8 cellular contexts compared by ENCODE assay signal in genomic region chr3:14401692-14402303, GRCh38. TPM values are rescaled to one million over a fixed set of nuclear protein-coding genes. Genes with fewer than 3 reads are reported as not detected.
DNase-seq lines count a peak whose midpoint lies in the region; ATAC-seq and TF ChIP-seq lines count a peak whose summit lies in the region.

No MANE protein-coding gene starts in this region.

- no peaks in the 10 kb centered on the region for H3K9me3 Mint-ChIP-seq in T-helper 1 cell treated with Interleukin-12 subunit alpha and Interleukin-12 subunit beta and Interleukin-4 antibody, amounts not matched to agents 30 μg/mL and 1 μg/mL, for 36 hours
- H3K9me3 Mint-ChIP-seq in activated naive CD8-positive, alpha-beta T cell treated with anti-CD3 and anti-CD28 coated beads, Interleukin-2, amount 50 U/mL, for 24 hours, result no peaks in the 10 kb centered on the region
- peaks cover 0 to 2% (median 0%) of the 10 kb centered on the region in 6 donors for H3K9me3 Mint-ChIP-seq in immature natural killer cell

- intact Hi-C loops in posterior vena cava (cut with DNase I), result loop anchor here in 1 of 2 donors (5.0 kb wide), 1 partner anchor 56 kb away; no protein-coding TSS in a partner anchor

- H3K27ac ChIP-seq in thoracic aorta, result peak overlapping the region in 1 of 2 donors; percentile 80

- DNase-seq in T-helper 1 cell (no peak), immature natural killer cell (no peak), thoracic aorta (ENCODE audit: low spot score) (no peak), GM03348 (ENCODE audit: low spot score) (no peak), NCI-H1105 (lab: John Stamatoyannopoulos, UW) (no peak), posterior vena cava (ENCODE audit: low spot score) (no peak)
- DNase-seq in activated naive CD8-positive, alpha-beta T cell treated with anti-CD3 and anti-CD28 coated beads, Interleukin-2, amount 50 U/mL, for 24 hours, result no peak

- H3K36me3 ChIP-seq in thoracic aorta, result no peaks in the 10 kb centered on the region

- no peaks in the 10 kb centered on the region for H3K27me3 ChIP-seq in thoracic aorta (replicated peaks; ENCODE audit: insufficient read depth)

- peak overlapping the region; percentile 96 for H3K27ac Mint-ChIP-seq in T-helper 1 cell treated with Interleukin-12 subunit alpha and Interleukin-12 subunit beta and Interleukin-4 antibody, amounts not matched to agents 30 μg/mL and 1 μg/mL, for 36 hours
- H3K27ac Mint-ChIP-seq in activated naive CD8-positive, alpha-beta T cell treated with anti-CD3 and anti-CD28 coated beads, Interleukin-2, amount 50 U/mL, for 24 hours, result peak overlapping the region; percentile 99
- peak overlapping the region; percentile 69 to 98 (median 90) for H3K27ac Mint-ChIP-seq in immature natural killer cell

- H3K27me3 Mint-ChIP-seq in T-helper 1 cell treated with Interleukin-12 subunit alpha and Interleukin-12 subunit beta and Interleukin-4 antibody, amounts not matched to agents 30 μg/mL and 1 μg/mL, for 36 hours (ENCODE audit: low read depth), result peaks cover 6% of the 10 kb centered on the region
- no peaks in the 10 kb centered on the region for H3K27me3 Mint-ChIP-seq in activated naive CD8-positive, alpha-beta T cell treated with anti-CD3 and anti-CD28 coated beads, Interleukin-2, amount 50 U/mL, for 24 hours
- H3K27me3 Mint-ChIP-seq in immature natural killer cell (ENCODE audit: low read depth in 3 of 3), result peaks cover 10 to 22% (median 12%) of the 10 kb centered on the region in 3 donors

- peak overlapping the region; percentile 89 for H3K4me3 Mint-ChIP-seq in T-helper 1 cell treated with Interleukin-12 subunit alpha and Interleukin-12 subunit beta and Interleukin-4 antibody, amounts not matched to agents 30 μg/mL and 1 μg/mL, for 36 hours
- H3K4me3 Mint-ChIP-seq in activated naive CD8-positive, alpha-beta T cell treated with anti-CD3 and anti-CD28 coated beads, Interleukin-2, amount 50 U/mL, for 24 hours, result peak overlapping the region; percentile 99
- peak overlapping the region; percentile 87 to 99 (median 96) for H3K4me3 Mint-ChIP-seq in immature natural killer cell

- TF ChIP-seq CTCF in thoracic aorta (IDR thresholded peaks at IDR 0.05), result no peak

- peaks cover 37% of the 10 kb centered on the region for H3K4me1 Mint-ChIP-seq in T-helper 1 cell treated with Interleukin-12 subunit alpha and Interleukin-12 subunit beta and Interleukin-4 antibody, amounts not matched to agents 30 μg/mL and 1 μg/mL, for 36 hours (ENCODE audit: low read depth)
- H3K4me1 Mint-ChIP-seq in activated naive CD8-positive, alpha-beta T cell treated with anti-CD3 and anti-CD28 coated beads, Interleukin-2, amount 50 U/mL, for 24 hours, result peaks cover 55% of the 10 kb centered on the region
- H3K4me1 Mint-ChIP-seq in immature natural killer cell, result peaks cover 47 to 50% of the 10 kb centered on the region in 2 donors

- H3K9me3 ChIP-seq in thoracic aorta, result no peaks in the 10 kb centered on the region

- peaks cover 26 to 40% of the 10 kb centered on the region in 2 donors for H3K4me1 ChIP-seq in thoracic aorta (ENCODE audit: control insufficient read depth in 1 of 2, low read depth in 2 of 2)

- peak overlapping the region; percentile 89 for H3K4me3 ChIP-seq in thoracic aorta

- H3K36me3 Mint-ChIP-seq in T-helper 1 cell treated with Interleukin-12 subunit alpha and Interleukin-12 subunit beta and Interleukin-4 antibody, amounts not matched to agents 30 μg/mL and 1 μg/mL, for 36 hours (ENCODE audit: low read depth), result peaks cover 14% of the 10 kb centered on the region
- peaks cover 15% of the 10 kb centered on the region for H3K36me3 Mint-ChIP-seq in activated naive CD8-positive, alpha-beta T cell treated with anti-CD3 and anti-CD28 coated beads, Interleukin-2, amount 50 U/mL, for 24 hours (ENCODE audit: low read depth)
- H3K36me3 Mint-ChIP-seq in immature natural killer cell, result no peaks in the 10 kb centered on the region

- no peak for ATAC-seq in activated naive CD8-positive, alpha-beta T cell treated with anti-CD3 and anti-CD28 coated beads, Interleukin-2, amount 50 U/mL, for 24 hours
- no peak for ATAC-seq in thoracic aorta (ENCODE audit: insufficient number of reproducible peaks, low FRiP score, low read depth)

RNA-seq across cellular contexts. Expression of gene SLC6A6, which starts 0.6 kb away (rescaled TPM):
- polyA plus RNA-seq in immature natural killer cell, result 1 to 10 TPM; 4.7 to 8.0 (median 6.9) TPM
- total RNA-seq in thoracic aorta (10 to 100 TPM; 33.5 to 45.5 TPM), posterior vena cava (10 to 100 TPM; 13.3 to 23.6 TPM)
